23 cellular contexts compared by ENCODE assay signal in the genomic region with DNA sequence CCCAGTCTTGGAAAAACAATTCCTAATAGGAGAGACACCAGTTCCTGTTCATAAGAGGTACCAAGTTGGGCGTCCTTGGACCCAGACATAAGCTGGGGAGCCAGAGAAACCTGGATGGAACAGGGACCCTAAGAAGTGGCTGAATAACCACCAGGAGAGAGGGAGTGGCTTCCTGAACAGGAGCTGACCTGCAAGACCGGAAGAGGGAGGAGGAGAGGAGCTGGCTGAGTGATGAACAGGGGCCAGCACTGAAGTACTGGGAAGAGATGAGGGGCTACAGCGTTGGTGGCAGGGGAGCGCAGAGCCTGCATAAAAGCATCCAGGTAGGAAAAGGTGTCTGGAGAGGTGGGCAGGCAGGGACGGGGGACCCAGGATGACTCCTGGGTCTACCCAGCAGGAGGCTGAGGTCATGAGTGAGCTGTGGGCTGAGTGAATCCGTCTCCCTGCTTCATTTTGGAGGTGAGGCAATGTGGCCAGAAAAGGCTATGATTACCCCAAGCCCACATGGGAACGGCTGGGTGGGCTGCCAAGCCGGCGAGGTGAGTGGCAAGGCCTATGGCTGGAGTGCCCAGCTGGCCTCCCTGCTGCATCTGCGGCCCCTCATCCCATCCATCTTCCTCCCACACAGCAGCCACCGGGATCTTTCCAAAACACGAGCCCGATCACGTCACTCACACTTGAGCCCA. TPM values are rescaled to one million over a fixed set of nuclear protein-coding genes. Genes with fewer than 3 reads are reported as not detected.
DNase-seq lines count a peak whose midpoint lies in the region; ATAC-seq, FAIRE-seq and TF ChIP-seq lines count a peak whose summit lies in the region.
"Had no signal": no experiment of that assay in that cellular context is flagged by ENCODE, and none has a peak within 500 bp of the region (broad histone marks: within the 10 kb centered on the region; RNA-seq: fewer than 3 reads in every experiment).

No MANE protein-coding gene starts in this region.

- peaks cover 15% of the 10 kb centered on the region for H3K4me1 Mint-ChIP-seq in activated naive CD8-positive, alpha-beta T cell (ENCODE audit: low read depth)
- peaks cover 12% of the 10 kb centered on the region for H3K4me1 Mint-ChIP-seq in activated naive CD8-positive, alpha-beta T cell treated with anti-CD3 and anti-CD28 coated beads, Interleukin-2, amount 50 U/mL, for 24 hours

- H2AFZ ChIP-seq in K562 (ENCODE audit: low read depth, low read length): no peak overlapping the region
- H2AFZ ChIP-seq in keratinocyte (ENCODE audit: control insufficient read depth, low read length): peak overlapping the region; percentile 91
- no peak overlapping the region for H2AFZ ChIP-seq in smooth muscle cell (ENCODE audit: low read depth)
- H2AFZ ChIP-seq: PC-9 had no signal

- no peaks in the 10 kb centered on the region for H3K36me3 Mint-ChIP-seq in activated naive CD8-positive, alpha-beta T cell
- H3K36me3 Mint-ChIP-seq in activated naive CD8-positive, alpha-beta T cell treated with anti-CD3 and anti-CD28 coated beads, Interleukin-2, amount 50 U/mL, for 24 hours (ENCODE audit: low read depth): no peaks in the 10 kb centered on the region
- H3K36me3 Mint-ChIP-seq: mesothelial cell of epicardium had no signal

- H3K27me3 ChIP-seq in K562 (ENCODE audit: control insufficient read depth in 2 of 2, insufficient read depth in 2 of 2, low read length in 2 of 2) (peaks cover 39 to 76% of the 10 kb centered on the region in 2 experiments), keratinocyte (ENCODE audit: control insufficient read depth, extremely low read depth, insufficient read depth, low read length) (no peaks in the 10 kb centered on the region), smooth muscle cell (ENCODE audit: low read depth) (no peaks in the 10 kb centered on the region)
- H3K27me3 ChIP-seq: adrenal gland, upper lobe of left lung had no signal

- H3K4me3 ChIP-seq in K562: no peak overlapping the region
- H3K4me3 ChIP-seq in keratinocyte (ENCODE audit: control insufficient read depth in 2 of 3, extremely low read depth in 1 of 3, insufficient read depth in 2 of 3, low read depth in 1 of 3, low read length in 3 of 3): peak overlapping the region in 1 of 3 experiments; percentile 39
- H3K4me3 ChIP-seq in smooth muscle cell: no peak overlapping the region
- H3K4me3 ChIP-seq: PC-9 had no signal

- H3K4me1 ChIP-seq in K562 (replicated peaks in 1 of 2; ENCODE audit: control insufficient read depth in 2 of 2, insufficient read depth in 2 of 2, low read length in 2 of 2) (peaks cover 0 to 13% of the 10 kb centered on the region in 2 experiments; a peak in 1 of 5 replicates), keratinocyte (ENCODE audit: control insufficient read depth, extremely low read depth, insufficient read depth, low read length) (peaks cover 29% of the 10 kb centered on the region), smooth muscle cell (ENCODE audit: low read depth) (peaks cover 22% of the 10 kb centered on the region)

- DNase-seq in activated naive CD8-positive, alpha-beta T cell treated with anti-CD3 and anti-CD28 coated beads, Interleukin-2, amount 50 U/mL, for 24 hours: no peak
- DNase-seq in K562 (ENCODE audit: extremely low read depth in 1 of 4, low spot score in 3 of 4): no peak
- no peak for DNase-seq in keratinocyte (ENCODE audit: low read depth, low spot score)
- no peak for DNase-seq in smooth muscle cell (lab: John Stamatoyannopoulos, UW; ENCODE audit: unreplicated experiment)
- DNase-seq in activated CD8-positive, alpha-beta memory T cell treated with anti-CD3 and anti-CD28 coated beads, Interleukin-2, amount 50 U/mL, for 48 hours: no peak
- DNase-seq: activated CD4-positive, alpha-beta T cell treated with anti-CD3 and anti-CD28 coated beads for 1 hour; islet precursor cell; NCI-H1048; NCI-H2107; NCI-H526 treated with DMSO at 0.1 percent for 48 hours; PC-9; T1000; upper lobe of left lung had no signal

- no peak for TF ChIP-seq RAD21 in K562 (CRISPR knock-in tag; conservative IDR thresholded peaks at IDR 0.05 in 1 of 2, IDR thresholded peaks at IDR 0.05 in 1 of 2)

- H3K4me2 ChIP-seq in K562 (ENCODE audit: insufficient read depth, low read length) (no peak overlapping the region), keratinocyte (ENCODE audit: control insufficient read depth, extremely low read depth, insufficient read depth, low read depth, low read length) (peak overlapping the region; percentile 80), smooth muscle cell (peak overlapping the region; percentile 93)
- H3K4me2 ChIP-seq: KMS-11, PC-9, SK-N-SH had no signal

- WGBS in K562 (ENCODE audit: insufficient coverage, low coverage, missing lambda C conversion rate): 2% methylated on average over 14 of the region's 14 CpGs
- 87% methylated on average over 14 of the region's 14 CpGs for WGBS in smooth muscle cell (ENCODE audit: low lambda C conversion rate)

- TF ChIP-seq CTCF in K562 (IDR thresholded peaks at IDR 0.05 in 2 of 3, conservative IDR thresholded peaks at IDR 0.05 in 1 of 3; ENCODE audit: insufficient read depth in 2 of 3, low read depth in 1 of 3, low read length in 3 of 3) (no peak), keratinocyte (optimal IDR thresholded peaks at IDR 0.05 in 1 of 3, IDR thresholded peaks at IDR 0.05 in 1 of 3, conservative IDR thresholded peaks at IDR 0.05 in 1 of 3; ENCODE audit: extremely low read depth in 1 of 3, insufficient read depth in 2 of 3, low read length in 3 of 3) (no peak), smooth muscle cell (IDR thresholded peaks at IDR 0.05; ENCODE audit: borderline replicate concordance, insufficient read depth, poor library complexity, severe bottlenecking) (no peak)

- no peaks in the 10 kb centered on the region for H3K9me1 ChIP-seq in K562 (ENCODE audit: control insufficient read depth, insufficient read depth, low read length)
- H3K9me1 ChIP-seq in keratinocyte (ENCODE audit: control insufficient read depth, extremely low read depth, insufficient read depth, low read length): no peaks in the 10 kb centered on the region

- H3F3A ChIP-seq in smooth muscle cell (ENCODE audit: low read depth): peaks cover 4% of the 10 kb centered on the region

- H3K27ac Mint-ChIP-seq in activated naive CD8-positive, alpha-beta T cell: no peak overlapping the region
- no peak overlapping the region for H3K27ac Mint-ChIP-seq in activated naive CD8-positive, alpha-beta T cell treated with anti-CD3 and anti-CD28 coated beads, Interleukin-2, amount 50 U/mL, for 24 hours
- H3K27ac Mint-ChIP-seq: mesothelial cell of epicardium; stimulated activated naive CD8-positive, alpha-beta T cell treated with anti-CD3 and anti-CD28 coated beads, Interleukin-15, Interleukin-2, amounts not matched to agents 100 ng/mL and 50 ng/mL, for 24 hours had no signal

- CTCF ChIA-PET in K562 (lab: Yijun Ruan, JAX; ENCODE audit: low intra/inter-chr PET ratio): no interaction called here

- no peak overlapping the region for H3K9ac ChIP-seq in K562 (ENCODE audit: insufficient read depth in 1 of 2, low read depth in 2 of 2, low read length in 2 of 2)
- H3K9ac ChIP-seq in keratinocyte (ENCODE audit: control insufficient read depth, extremely low read depth, insufficient read depth, low read length): no peak overlapping the region
- no peak overlapping the region for H3K9ac ChIP-seq in smooth muscle cell (ENCODE audit: low read depth)
- H3K9ac ChIP-seq: KMS-11, SK-N-SH had no signal

- no TSS peak for BruUV-seq in K562 (replicated peaks; lab: Mats Ljungman, UMichigan)

- H3K79me2 ChIP-seq in K562 (ENCODE audit: control insufficient read depth, insufficient read depth, low read length) (no peaks in the 10 kb centered on the region), keratinocyte (ENCODE audit: control insufficient read depth, insufficient read depth, low read length) (no peaks in the 10 kb centered on the region), smooth muscle cell (ENCODE audit: low read depth) (no peaks in the 10 kb centered on the region)

- H3K36me3 ChIP-seq in K562 (ENCODE audit: control insufficient read depth, insufficient read depth, low read length): no peaks in the 10 kb centered on the region
- no peaks in the 10 kb centered on the region for H3K36me3 ChIP-seq in keratinocyte (ENCODE audit: control insufficient read depth in 2 of 2, extremely low read depth in 1 of 2, insufficient read depth in 2 of 2, low read length in 2 of 2)
- H3K36me3 ChIP-seq in smooth muscle cell (ENCODE audit: low read depth): no peaks in the 10 kb centered on the region
- H3K36me3 ChIP-seq: adrenal gland, upper lobe of left lung had no signal

- intact Hi-C loops in K562 (cut with micrococcal nuclease): no loop called here

- peaks cover 13% of the 10 kb centered on the region for H3K27me3 Mint-ChIP-seq in activated naive CD8-positive, alpha-beta T cell
- H3K27me3 Mint-ChIP-seq in activated naive CD8-positive, alpha-beta T cell treated with anti-CD3 and anti-CD28 coated beads, Interleukin-2, amount 50 U/mL, for 24 hours: peaks cover 35% of the 10 kb centered on the region

- no peaks in the 10 kb centered on the region for H3K9me3 ChIP-seq in K562 (replicated peaks; ENCODE audit: control insufficient read depth, insufficient read depth, low read depth, low read length)
- H3K9me3 ChIP-seq in keratinocyte (ENCODE audit: control insufficient read depth, low read depth, low read length): no peaks in the 10 kb centered on the region
- H3K9me3 ChIP-seq in smooth muscle cell (replicated peaks; ENCODE audit: low read depth): no peaks in the 10 kb centered on the region
- H3K9me3 ChIP-seq: adrenal gland, SK-N-SH, upper lobe of left lung had no signal

- peaks cover 4% of the 10 kb centered on the region for H4K20me1 ChIP-seq in K562 (replicated peaks; ENCODE audit: control insufficient read depth, insufficient read depth, low read length)
- no peaks in the 10 kb centered on the region for H4K20me1 ChIP-seq in keratinocyte (ENCODE audit: control insufficient read depth, extremely low read depth, insufficient read depth, low read length)
- H4K20me1 ChIP-seq in smooth muscle cell (ENCODE audit: low read depth): no peaks in the 10 kb centered on the region

- POLR2A ChIA-PET in K562 (lab: Yijun Ruan, JAX): interaction anchor here (0.6 to 1.0 kb wide), 2 partner anchors 33 to 799 kb away, joined by 3 to 4 read pairs; partner anchors contain the start of gene MTCH1

- ATAC-seq in activated naive CD8-positive, alpha-beta T cell treated with anti-CD3 and anti-CD28 coated beads, Interleukin-2, amount 50 U/mL, for 24 hours: no peak
- peak; percentile 52 for ATAC-seq in K562
- ATAC-seq in GM18909 (IDR thresholded peaks at IDR 0.05; ENCODE audit: poor library complexity, unreplicated experiment): no peak
- ATAC-seq in HG03457 (IDR thresholded peaks at IDR 0.05; ENCODE audit: unreplicated experiment): no peak

- dilution Hi-C loops in keratinocyte (cut with MboI; ENCODE audit: extremely low pct_ligation_motif_present, low sequenced_read_pairs): no loop called here

- no peak for TF ChIP-seq EP300 in K562 (IDR thresholded peaks at IDR 0.05; ENCODE audit: low read length)

- no peak for FAIRE-seq in K562 (lab: Jason Lieb, UNC)
- peak; percentile 85 for FAIRE-seq in keratinocyte (lab: Jason Lieb, UNC)

- no peak for TF ChIP-seq POLR2A in K562 (conservative IDR thresholded peaks at IDR 0.05)

- no peaks in the 10 kb centered on the region for H3K9me3 Mint-ChIP-seq in activated naive CD8-positive, alpha-beta T cell (ENCODE audit: low read depth)
- H3K9me3 Mint-ChIP-seq in activated naive CD8-positive, alpha-beta T cell treated with anti-CD3 and anti-CD28 coated beads, Interleukin-2, amount 50 U/mL, for 24 hours: no peaks in the 10 kb centered on the region
- H3K9me3 Mint-ChIP-seq: central memory CD8-positive, alpha-beta T cell; mesothelial cell of epicardium; stimulated activated naive CD8-positive, alpha-beta T cell treated with anti-CD3 and anti-CD28 coated beads, Interleukin-15, Interleukin-2, amounts not matched to agents 100 ng/mL and 50 ng/mL, for 24 hours had no signal

- in situ Hi-C loops in K562 (cut with MboI): no loop called here

- peak overlapping the region; percentile 73 for H3K4me3 Mint-ChIP-seq in activated naive CD8-positive, alpha-beta T cell
- no peak overlapping the region for H3K4me3 Mint-ChIP-seq in activated naive CD8-positive, alpha-beta T cell treated with anti-CD3 and anti-CD28 coated beads, Interleukin-2, amount 50 U/mL, for 24 hours
- H3K4me3 Mint-ChIP-seq: central memory CD8-positive, alpha-beta T cell had no signal

- H3K27ac ChIP-seq in K562 (ENCODE audit: extremely low read depth, low read depth, low read length) (no peak overlapping the region), keratinocyte (ENCODE audit: control insufficient read depth, insufficient read depth, low read length) (no peak overlapping the region), smooth muscle cell (ENCODE audit: low read depth) (no peak overlapping the region)
- H3K27ac ChIP-seq: HL-60, KMS-11, PC-9, upper lobe of left lung had no signal

RNA-seq across cellular contexts. Expression of gene ZFAND3, which starts 34.4 kb away (rescaled TPM):
- total RNA-seq in K562 (2011; cell fraction: chromatin; rRNA removed; ENCODE audit: low replicate concordance): 19.0 and 22.3 TPM in 2 replicates
- total RNA-seq in K562 (2011; cell fraction: nucleolus; rRNA removed): 7.5 and 10.5 TPM in 2 replicates
- 15.2 and 29.8 TPM in 2 replicates for total RNA-seq in K562 (2011; cell fraction: nucleoplasm; rRNA removed)
- 6.1 and 10.5 TPM in 2 replicates for total RNA-seq in K562 (2014; rRNA removed)
- 11.8 and 18.5 TPM in 2 replicates for total RNA-seq in K562 (2014; rRNA removed; fragmentation: Illumina TruSeq; extraction: Trizol)
- total RNA-seq in K562 (2015; rRNA removed; fragmentation: Illumina TruSeq; extraction: Trizol): 11.8 and 12.8 TPM in 2 replicates
- total RNA-seq in K562 (2021): 23.4 and 26.5 TPM in 2 replicates
- polyA plus RNA-seq in K562 (2011; rRNA removed): 7.2 and 12.7 TPM in 2 replicates
- 6.0 and 6.2 TPM in 2 replicates for polyA plus RNA-seq in K562 (2011; cell fraction: cytosol; rRNA removed)
- polyA plus RNA-seq in K562 (2011; cell fraction: nucleus; rRNA removed): 6.9 and 7.1 TPM in 2 replicates
- 42.2 and 91.3 TPM in 2 replicates for polyA plus RNA-seq in K562 (2012)
- polyA plus RNA-seq in K562 (2014; fragmentation: Illumina TruSeq; extraction: Trizol): 26.6 and 31.4 TPM in 2 replicates
- under 1 TPM; 0.81 to 0.87 TPM for polyA plus RNA-seq in K562 (2014; fragmentation: Nextera tagmentation; extraction: Ambion mirVana)
- 9.4 and 14.4 TPM in 2 replicates for polyA plus RNA-seq in K562 (2014; rRNA removed)
- 7.8 and 10.0 TPM in 2 replicates for polyA minus RNA-seq in K562 (2011; rRNA and poly(A)+ RNA removed)
- polyA minus RNA-seq in K562 (2011; cell fraction: cytosol; rRNA and poly(A)+ RNA removed): 9.6 and 11.7 TPM in 2 replicates
- 4.4 and 7.9 TPM in 2 replicates for polyA minus RNA-seq in K562 (2011; cell fraction: nucleus; rRNA and poly(A)+ RNA removed)
- 9.7 to 19.6 TPM (median 17.3 TPM) in 3 replicates for polyA plus RNA-seq in keratinocyte
- 41.7 TPM for polyA plus RNA-seq in keratinocyte (2011; ENCODE audit: low read depth)
- polyA plus RNA-seq in keratinocyte (2011; cell fraction: cytosol; rRNA removed): 15.8 and 22.1 TPM in 2 replicates
- 19.9 and 27.9 TPM in 2 replicates for polyA plus RNA-seq in keratinocyte (2011; cell fraction: nucleus; rRNA removed)
- 83.8 and 89.5 TPM in 2 replicates for polyA plus RNA-seq in keratinocyte (2012; ENCODE audit: low replicate concordance)
- polyA minus RNA-seq in keratinocyte: 11.3 to 49.2 TPM (median 12.5 TPM) in 3 replicates
- 30.1 TPM for polyA minus RNA-seq in keratinocyte (2011; cell fraction: cytosol; rRNA and poly(A)+ RNA removed)
- 22.6 and 28.1 TPM in 2 replicates for polyA minus RNA-seq in keratinocyte (2011; cell fraction: nucleus; rRNA and poly(A)+ RNA removed)
- 27.6 and 33.3 TPM in 2 replicates for total RNA-seq in smooth muscle cell
- 40.5 and 52.3 TPM in 2 replicates for polyA plus RNA-seq in smooth muscle cell
